1 cellular context compared by ENCODE assay signal in genomic region chr20:46012926-46013825, GRCh38.
TF ChIP-seq lines count a peak whose summit lies in the region.

No MANE protein-coding gene starts in this region.

TF ChIP-seq in K562, 482 proteins besides CTCF, POLR2A, EP300 and RAD21:
- TF ChIP-seq ASH1L (IDR thresholded peaks at IDR 0.05; ENCODE audit: borderline replicate concordance, low read depth, partially characterized antibody) = no peak
- TF ChIP-seq BCOR (IDR thresholded peaks at IDR 0.05) = no peak
- TF ChIP-seq RBFOX2 (IDR thresholded peaks at IDR 0.05; ENCODE audit: low read depth, low read length) = peak; percentile 2; the same call in 1 of the 2 replicates
- no peak for TF ChIP-seq TSHZ1 (CRISPR knock-in tag; IDR thresholded peaks at IDR 0.05)
- TF ChIP-seq ZC3H4 (CRISPR knock-in tag; IDR thresholded peaks at IDR 0.05; ENCODE audit: borderline replicate concordance) = no peak
- TF ChIP-seq E2F6 (IDR thresholded peaks at IDR 0.05; ENCODE audit: borderline replicate concordance in 1 of 2, extremely low read depth in 1 of 2, insufficient read depth in 1 of 2, insufficient read length in 1 of 2, low read depth in 1 of 2, low read length in 1 of 2, poor library complexity in 1 of 2, severe bottlenecking in 1 of 2) = peak in 1 of 2 experiments; percentile 6
- TF ChIP-seq NCOA6 (IDR thresholded peaks at IDR 0.05) = peak; percentile 22; the same call in 1 of the 2 replicates
TF ChIP-seq in K562: peak in this region for 3.
